In genomic region chr14:55513491-55513890, GRCh38 we compare ENCODE assay signal across 34 cellular contexts.
"Had no signal": no experiment of that assay in that cellular context is flagged by ENCODE, and none has a peak within 500 bp of the region (broad histone marks: within the 10 kb centered on the region; RNA-seq: fewer than 3 reads in every experiment).

No MANE protein-coding gene starts in this region.

- H3K4me3 ChIP-seq: MG63 had no signal

- H3K9me3 ChIP-seq: MG63 had no signal

- DNase-seq: Karpas-422, Kasumi-1, KG1, MG63, MM.1S, MV-4-11, NCI-H1048, NCI-H1092, NCI-H1092 treated with DMSO at 0.1 percent for 48 hours, NCI-H1105, NCI-H1105 treated with DMSO at 0.1 percent for 48 hours, NCI-H1417, NCI-H1417 treated with DMSO at 0.1 percent for 48 hours, NCI-H1436, NCI-H1436 treated with DMSO at 0.1 percent for 48 hours, NCI-H146, NCI-H1694, NCI-H1694 treated with DMSO at 0.1 percent for 48 hours, NCI-H187, NCI-H187 treated with DMSO at 0.1 percent for 48 hours, NCI-H1930, NCI-H2029, NCI-H2029 treated with DMSO at 0.1 percent for 48 hours, NCI-H2081, NCI-H2081 treated with DMSO at 0.1 percent for 48 hours, NCI-H2107, NCI-H2171, NCI-H2171 treated with DMSO at 0.1 percent for 48 hours, NCI-H2227 treated with DMSO at 0.1 percent for 48 hours, NCI-H226, NCI-H345, NCI-H446, NCI-H446 treated with DMSO at 0.1 percent for 48 hours had no signal

- H3K36me3 ChIP-seq: MG63 had no signal

- H3K4me2 ChIP-seq: KMS-11 had no signal

- H3K9ac ChIP-seq: KMS-11 had no signal

- H3K27ac ChIP-seq: KMS-11 had no signal

- H3K27me3 ChIP-seq: MG63 had no signal
